Comparison of ENCODE assay signal across 8 cellular contexts in the genomic region with DNA sequence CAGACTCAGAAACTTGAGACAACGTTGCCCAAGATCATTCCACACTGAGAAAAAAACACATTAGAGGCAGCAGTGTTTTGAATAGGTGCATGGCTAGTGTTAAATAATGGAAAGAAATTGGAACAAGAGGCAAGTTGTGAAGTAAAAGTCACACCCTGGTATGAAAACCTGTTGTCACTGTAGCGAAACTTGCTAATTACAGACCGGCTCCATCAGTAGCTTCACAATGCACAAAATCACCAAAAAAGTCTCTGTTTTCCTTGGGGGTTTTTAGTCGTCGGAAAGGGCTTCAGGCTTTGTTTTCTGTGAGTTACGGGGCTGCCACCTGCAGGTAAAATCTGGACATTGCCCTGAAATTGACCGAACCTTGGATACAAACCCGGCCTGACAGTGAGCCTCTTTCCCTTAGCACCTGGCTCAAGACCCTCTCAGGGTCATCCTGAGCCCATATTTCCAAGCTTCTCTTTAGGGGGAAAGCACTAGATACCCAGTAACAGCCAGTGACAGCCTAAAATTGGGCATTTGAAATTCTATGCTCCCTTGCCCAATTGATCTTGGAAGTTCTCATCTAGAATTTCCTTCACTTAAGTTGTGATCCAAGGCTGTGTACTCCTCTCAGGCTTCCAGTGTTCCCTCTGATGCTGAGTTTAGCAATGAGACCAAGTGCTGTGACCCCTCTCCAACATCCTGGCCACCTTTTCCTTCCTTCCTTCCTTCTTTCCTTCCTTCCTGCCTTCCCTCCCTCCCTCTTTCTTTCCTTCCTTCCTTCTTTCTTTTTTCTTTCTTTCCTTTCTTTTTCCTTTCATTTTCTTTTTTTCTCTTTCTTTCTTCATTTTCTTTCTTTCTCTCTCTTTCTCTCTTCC. TPM values are rescaled to one million over a fixed set of nuclear protein-coding genes. Genes with fewer than 3 reads are reported as not detected.
A peak's percentile ranks its signal among the peaks of the same experiment; 100 is the strongest.
DNase-seq lines count a peak whose midpoint lies in the region; ATAC-seq, FAIRE-seq and TF ChIP-seq lines count a peak whose summit lies in the region.

No MANE protein-coding gene starts in this region.

- H3K4me3 Mint-ChIP-seq in T-helper 2 cell treated with Interferon-gamma antibody and Interleukin-4, amounts not matched to agents 5 μg/mL and 100 μg/mL, for 36 hours, result peak overlapping the region; percentile 47
- no peak overlapping the region for H3K4me3 Mint-ChIP-seq in astrocyte (ENCODE audit: unreplicated experiment)

- H2AFZ ChIP-seq in astrocyte (ENCODE audit: low read depth, low read length), result peak overlapping the region; percentile 59

- H3K27ac Mint-ChIP-seq in T-helper 2 cell treated with Interferon-gamma antibody and Interleukin-4, amounts not matched to agents 5 μg/mL and 100 μg/mL, for 36 hours, result peak overlapping the region; percentile 69
- H3K27ac Mint-ChIP-seq in astrocyte (ENCODE audit: unreplicated experiment), result no peak overlapping the region

- peaks cover 33% of the 10 kb centered on the region for H3K4me1 Mint-ChIP-seq in T-helper 2 cell treated with Interferon-gamma antibody and Interleukin-4, amounts not matched to agents 5 μg/mL and 100 μg/mL, for 36 hours (ENCODE audit: low read depth)
- no peaks in the 10 kb centered on the region for H3K4me1 Mint-ChIP-seq in astrocyte (ENCODE audit: low read depth, unreplicated experiment)

- no peak for FAIRE-seq in astrocyte (lab: Jason Lieb, UNC)

- H3K36me3 Mint-ChIP-seq in T-helper 2 cell treated with Interferon-gamma antibody and Interleukin-4, amounts not matched to agents 5 μg/mL and 100 μg/mL, for 36 hours (ENCODE audit: low read depth), result no peaks in the 10 kb centered on the region
- H3K36me3 Mint-ChIP-seq in astrocyte (ENCODE audit: low read depth, unreplicated experiment), result no peaks in the 10 kb centered on the region

- CTCF ChIA-PET in BJ (lab: Yijun Ruan, JAX), result interaction anchor here (0.7 to 4.3 kb wide), 21 partner anchors 9 to 299 kb away, joined by 3 to 28 read pairs (median 4); a partner anchor contains a TSS

- H3K4me1 ChIP-seq in astrocyte (ENCODE audit: insufficient read depth, low read length) (no peaks in the 10 kb centered on the region), skeletal muscle tissue (ENCODE audit: control insufficient read depth in 3 of 3, insufficient read depth in 3 of 3, low read length in 3 of 3) (no peaks in the 10 kb centered on the region)

- no peaks in the 10 kb centered on the region for H4K20me1 ChIP-seq in astrocyte (ENCODE audit: insufficient read depth, low read length)

- H3K27me3 ChIP-seq in BJ (ENCODE audit: control insufficient read depth, insufficient read depth, low read length) (peaks cover 6% of the 10 kb centered on the region), astrocyte (ENCODE audit: insufficient read depth, low read length) (peaks cover 5% of the 10 kb centered on the region), skeletal muscle tissue (ENCODE audit: control insufficient read depth in 3 of 3, insufficient read depth in 3 of 3, low read length in 3 of 3) (peaks cover 0 to 4% (median 3%) of the 10 kb centered on the region in 3 donors)

- DNase-seq in BJ (ENCODE audit: low read depth), result no peak
- DNase-seq in NCI-H187 treated with DMSO at 0.1 percent for 48 hours (lab: John Stamatoyannopoulos, UW), result peak; percentile 37
- peak; percentile 70 for DNase-seq in T-helper 2 cell treated with Interferon-gamma antibody and Interleukin-4, amounts not matched to agents 5 μg/mL and 100 μg/mL, for 36 hours (ENCODE audit: low spot score)
- DNase-seq in astrocyte (ENCODE audit: low read depth), result peak; percentile 37
- peak; percentile 47 for DNase-seq in iPS DF 19.7 (ENCODE audit: low read depth, low spot score)

- no peaks in the 10 kb centered on the region for H3K79me2 ChIP-seq in astrocyte (ENCODE audit: insufficient read depth, low read length)

- no peaks in the 10 kb centered on the region for H3K9me3 Mint-ChIP-seq in T-helper 2 cell treated with Interferon-gamma antibody and Interleukin-4, amounts not matched to agents 5 μg/mL and 100 μg/mL, for 36 hours
- no peaks in the 10 kb centered on the region for H3K9me3 Mint-ChIP-seq in astrocyte (ENCODE audit: unreplicated experiment)

- peak; percentile 50 for ATAC-seq in GM21619 (IDR thresholded peaks at IDR 0.05; ENCODE audit: unreplicated experiment)
- no peak for ATAC-seq in GM21526 (IDR thresholded peaks at IDR 0.05; ENCODE audit: low FRiP score, unreplicated experiment)

- POLR2A ChIA-PET in BJ (lab: Charles Lee), result interaction anchor here (0.7 kb wide), 1 partner anchor 142 kb away, joined by 4 read pairs; a partner anchor contains a TSS

- H3K36me3 ChIP-seq in BJ (ENCODE audit: control insufficient read depth, insufficient read depth, low read length), result no peaks in the 10 kb centered on the region
- no peaks in the 10 kb centered on the region for H3K36me3 ChIP-seq in astrocyte (ENCODE audit: insufficient read depth, low read length)
- no peaks in the 10 kb centered on the region for H3K36me3 ChIP-seq in skeletal muscle tissue (ENCODE audit: control insufficient read depth in 3 of 3, insufficient read depth in 3 of 3, low read length in 3 of 3)

- peak overlapping the region; percentile 26 for H3K9ac ChIP-seq in astrocyte (ENCODE audit: low read length)
- H3K9ac ChIP-seq in skeletal muscle tissue (ENCODE audit: low read depth in 1 of 3, low read length in 3 of 3), result peak overlapping the region in 2 of 3 donors; percentile 8 to 17

- H3K27ac ChIP-seq in astrocyte (ENCODE audit: low read depth, low read length) (no peak overlapping the region), skeletal muscle tissue (ENCODE audit: low read depth, low read length) (no peak overlapping the region)

- peaks cover 17% of the 10 kb centered on the region for H3K27me3 Mint-ChIP-seq in T-helper 2 cell treated with Interferon-gamma antibody and Interleukin-4, amounts not matched to agents 5 μg/mL and 100 μg/mL, for 36 hours (ENCODE audit: low read depth)
- peaks cover 12% of the 10 kb centered on the region for H3K27me3 Mint-ChIP-seq in astrocyte (ENCODE audit: low read depth, unreplicated experiment)

- H3K4me2 ChIP-seq in astrocyte (ENCODE audit: low read length), result peak overlapping the region; percentile 74

- TF ChIP-seq CTCF in BJ (IDR thresholded peaks at IDR 0.05; ENCODE audit: insufficient read depth, low read depth, low read length), result peak; percentile 77
- TF ChIP-seq CTCF in astrocyte (IDR thresholded peaks at IDR 0.05; ENCODE audit: insufficient read depth, low read depth, low read length), result peak; percentile 78

- H3K9me3 ChIP-seq in astrocyte (ENCODE audit: insufficient read depth, low read depth, low read length) (no peaks in the 10 kb centered on the region), skeletal muscle tissue (ENCODE audit: control insufficient read depth in 3 of 3, low read length in 3 of 3) (no peaks in the 10 kb centered on the region)

- H3K4me3 ChIP-seq in BJ (ENCODE audit: low read depth, low read length), result no peak overlapping the region
- H3K4me3 ChIP-seq in astrocyte (ENCODE audit: insufficient read depth, low read depth, low read length), result no peak overlapping the region
- peak overlapping the region in 2 of 3 donors; percentile 24 to 40 for H3K4me3 ChIP-seq in skeletal muscle tissue (ENCODE audit: low read length in 3 of 3)

RNA-seq across cellular contexts. Expression of a gene that starts 7.2 kb away (rescaled TPM):
- polyA plus RNA-seq in BJ (2011; rRNA removed), result 46.5 and 50.7 TPM in 2 replicates
- 17.7 and 19.5 TPM in 2 replicates for polyA minus RNA-seq in BJ (2011; rRNA and poly(A)+ RNA removed)
- total RNA-seq in astrocyte (152 and 168 TPM in 2 replicates), skeletal muscle tissue (74.6 TPM)

RNA-seq across cellular contexts. Expression of a gene that starts 43.7 kb away (rescaled TPM):
- polyA plus RNA-seq in BJ (2011; rRNA removed), result 14.0 and 35.5 TPM in 2 replicates
- polyA minus RNA-seq in BJ (2011; rRNA and poly(A)+ RNA removed), result 30.5 and 35.2 TPM in 2 replicates
- total RNA-seq in astrocyte (52.4 and 54.5 TPM in 2 replicates), skeletal muscle tissue (18.3 TPM)

Comparison
In these comparisons a context has a peak if more than half of its experiments do, and no peak if none do; other contexts are left out.
1. H3K4me3 ChIP-seq: peak in skeletal muscle tissue (2 of 3); none in BJ (single experiment) and astrocyte (single experiment).